In the genomic region with DNA sequence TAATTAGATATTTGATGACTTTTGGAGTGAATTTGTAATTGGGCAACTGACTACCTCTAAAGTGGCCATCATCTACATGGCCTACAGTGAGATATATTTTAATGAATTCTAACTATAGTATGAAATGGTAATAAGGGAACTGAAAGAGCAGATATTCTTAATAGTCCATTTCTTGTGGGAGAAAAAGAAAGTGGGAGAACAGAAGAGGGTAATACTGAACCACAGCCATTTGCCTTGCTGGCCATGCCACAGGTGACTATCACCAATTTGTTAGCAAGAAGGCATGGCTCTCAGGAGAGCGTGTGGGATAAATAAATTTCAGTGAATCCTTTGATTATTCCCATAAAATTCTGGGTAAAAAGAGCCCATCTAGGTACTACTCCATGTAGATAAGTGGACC, we compare ENCODE assay signal across 10 cellular contexts.
"Had no signal": no experiment of that assay in that cellular context is flagged by ENCODE, and none has a peak within 500 bp of the region (broad histone marks: within the 10 kb centered on the region; RNA-seq: fewer than 3 reads in every experiment).

No MANE protein-coding gene starts in this region.

- H2AFZ ChIP-seq: GM23248 had no signal

- H3K4me3 ChIP-seq: GM23248, HAP-1, K562 had no signal

- DNase-seq: GM23248, GOT3, H7, HFFc6, IMR-90, KG1 had no signal

- H3K9ac ChIP-seq: GM23248 had no signal

- H3K4me1 ChIP-seq: HAP-1 had no signal

- FAIRE-seq: K562 had no signal

- H3K27ac ChIP-seq: GM23248, HL-60 had no signal

- ATAC-seq: HCT116, K562 had no signal

- H3K9me3 ChIP-seq: HAP-1 had no signal

- H3K36me3 ChIP-seq: HAP-1 had no signal
